ENCODE assay signal across 12 cellular contexts in the genomic region with DNA sequence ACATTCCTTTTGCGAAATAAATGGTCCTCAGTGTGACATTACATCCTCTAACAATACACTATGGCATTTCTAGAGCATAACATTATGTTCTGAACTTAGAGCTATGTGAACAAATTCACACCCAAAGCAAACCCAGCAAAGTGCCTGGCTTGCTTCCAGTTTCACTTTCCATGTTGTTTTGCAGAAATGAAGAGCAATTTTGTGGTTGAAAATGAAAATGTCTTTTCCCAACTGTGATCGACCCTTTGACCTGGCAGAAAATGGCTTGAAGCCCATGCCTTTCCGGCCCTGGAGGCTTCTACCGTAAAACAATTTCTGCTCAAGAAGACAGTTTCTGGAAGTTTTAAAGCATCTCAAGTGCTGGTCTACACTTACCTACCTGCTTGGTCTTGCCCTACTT.
DNase-seq lines count a peak whose midpoint lies in the region; ATAC-seq and TF ChIP-seq lines count a peak whose summit lies in the region.
"Had no signal": no experiment of that assay in that cellular context is flagged by ENCODE, and none has a peak within 500 bp of the region (broad histone marks: within the 10 kb centered on the region; RNA-seq: fewer than 3 reads in every experiment).

No MANE protein-coding gene starts in this region.

- no peaks in the 10 kb centered on the region for H3K36me3 ChIP-seq in left lung
- H3K36me3 ChIP-seq: pancreas had no signal

- H3K27me3 ChIP-seq in left lung: no peaks in the 10 kb centered on the region
- H3K27me3 ChIP-seq: pancreas had no signal

- TF ChIP-seq CTCF in HFF-Myc (IDR thresholded peaks at IDR 0.05; ENCODE audit: low read depth, low read length, missing control alignments): no peak
- TF ChIP-seq CTCF in left lung (IDR thresholded peaks at IDR 0.05): no peak

- no peaks in the 10 kb centered on the region for H3K9me3 ChIP-seq in left lung
- H3K9me3 ChIP-seq: pancreas had no signal

- intact Hi-C loops in left lung (cut with DNase I): no loop called here

- peak; percentile 58 for DNase-seq in HFF-Myc (ENCODE audit: extremely low read depth, low read depth)
- peak; percentile 80 for DNase-seq in RPMI7951 (ENCODE audit: low read depth)
- peak in 1 of 2 donors; percentile 46 for DNase-seq in left lung
- no peak for DNase-seq in GM19240 (ENCODE audit: insufficient read length, low spot score)
- DNase-seq in putamen (ENCODE audit: low spot score): no peak
- no peak for DNase-seq in HPDE6-E6E7 (ENCODE audit: extremely low spot score)
- DNase-seq: activated CD8-positive, alpha-beta T cell treated with anti-CD3 and anti-CD28 coated beads, Interleukin-2, amount 10 ng/mL, durations not matched to agents 7 days and 5 days; DMS 273 treated with DMSO at 0.1 percent for 48 hours; stimulated activated naive CD8-positive, alpha-beta T cell treated with anti-CD3 and anti-CD28 coated beads, Interleukin-15, amount 100 ng/mL, for 72 hours had no signal

- no peak overlapping the region for H3K27ac ChIP-seq in left lung
- H3K27ac ChIP-seq: pancreas had no signal

- H3K4me3 ChIP-seq in HFF-Myc (replicated peaks; ENCODE audit: low read depth, low read length) (no peak overlapping the region), left lung (no peak overlapping the region)
- H3K4me3 ChIP-seq: pancreas had no signal

- ATAC-seq in GM18502 (IDR thresholded peaks at IDR 0.05; ENCODE audit: poor library complexity, unreplicated experiment): peak; percentile 75
- peak; percentile 83 for ATAC-seq in left lung
- ATAC-seq in HG03039 (IDR thresholded peaks at IDR 0.05; ENCODE audit: unreplicated experiment): no peak
- ATAC-seq: activated CD8-positive, alpha-beta T cell treated with anti-CD3 and anti-CD28 coated beads, Interleukin-2, amount 10 ng/mL, durations not matched to agents 7 days and 5 days; pancreas; stimulated activated naive CD8-positive, alpha-beta T cell treated with anti-CD3 and anti-CD28 coated beads, Interleukin-15, amount 100 ng/mL, for 72 hours had no signal

- H3K4me1 ChIP-seq in left lung: peaks cover 0 to 7% of the 10 kb centered on the region in 2 donors
- H3K4me1 ChIP-seq: pancreas had no signal

Comparison
In these comparisons a context has a peak if more than half of its experiments do, and no peak if none do; other contexts are left out.
1. DNase-seq: peak in HFF-Myc (single experiment) and RPMI7951 (single experiment); none in GM19240 (single experiment), putamen (single experiment) and HPDE6-E6E7 (single experiment).